Comparison of ENCODE assay signal across 14 cellular contexts in the genomic region with DNA sequence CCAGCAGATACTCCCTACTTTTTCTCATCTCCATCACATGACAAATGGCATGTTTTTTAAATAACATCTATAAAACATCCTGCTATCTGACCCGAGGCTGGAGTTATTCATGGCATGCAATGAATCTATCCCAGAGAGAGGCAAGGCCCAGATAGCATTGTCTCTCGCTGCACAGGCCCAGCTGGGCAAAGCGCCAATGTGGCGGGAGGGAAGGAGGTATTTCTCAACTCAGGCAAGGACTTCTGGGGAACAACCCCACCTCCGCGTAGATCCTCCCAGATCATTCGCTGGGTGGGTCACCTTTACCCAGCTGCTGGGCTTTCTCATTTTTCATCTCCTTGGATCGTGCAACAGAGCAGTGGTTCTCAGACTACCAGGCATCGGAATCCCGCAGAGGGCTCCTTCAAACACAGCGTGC. TPM values are rescaled to one million over a fixed set of nuclear protein-coding genes. Genes with fewer than 3 reads are reported as not detected.
DNase-seq lines count a peak whose midpoint lies in the region; ATAC-seq, FAIRE-seq and TF ChIP-seq lines count a peak whose summit lies in the region.
"Had no signal": no experiment of that assay in that cellular context is flagged by ENCODE, and none has a peak within 500 bp of the region (broad histone marks: within the 10 kb centered on the region; RNA-seq: fewer than 3 reads in every experiment).

No MANE protein-coding gene starts in this region.

- no peaks in the 10 kb centered on the region for H3K36me3 Mint-ChIP-seq in activated CD4-positive, alpha-beta memory T cell treated with anti-CD3 and anti-CD28 coated beads, Interleukin-2, amount 10 ng/mL, durations not matched to agents 7 days and 5 days (ENCODE audit: low read depth)

- no peak for TF ChIP-seq EP300 in gastroesophageal sphincter (IDR thresholded peaks at IDR 0.05)

- TF ChIP-seq CTCF in endothelial cell of umbilical vein (IDR thresholded peaks at IDR 0.05; ENCODE audit: extremely low read depth in 1 of 2, insufficient read depth in 1 of 2, low read depth in 1 of 2, low read length in 2 of 2), result no peak
- no peak for TF ChIP-seq CTCF in gastroesophageal sphincter (IDR thresholded peaks at IDR 0.05)

- no peak overlapping the region for H2AFZ ChIP-seq in endothelial cell of umbilical vein (ENCODE audit: low read depth, low read length)
- H2AFZ ChIP-seq: neural progenitor cell had no signal

- no peaks in the 10 kb centered on the region for H4K20me1 ChIP-seq in endothelial cell of umbilical vein (replicated peaks; ENCODE audit: control insufficient read depth, extremely low read depth, insufficient read depth, low read length)

- TF ChIP-seq POLR2A in endothelial cell of umbilical vein (IDR thresholded peaks at IDR 0.05; ENCODE audit: low read depth, low read length), result no peak
- TF ChIP-seq POLR2A in gastroesophageal sphincter (IDR thresholded peaks at IDR 0.05), result no peak

- FAIRE-seq in endothelial cell of umbilical vein (lab: Jason Lieb, UNC), result peak; percentile 79
- FAIRE-seq: bronchial epithelial cell, GM12878 had no signal

- dilution Hi-C loops in endothelial cell of umbilical vein (cut with MboI; ENCODE audit: extremely low pct_ligation_motif_present, low sequenced_read_pairs), result no loop called here

- H3K27ac Mint-ChIP-seq in activated CD4-positive, alpha-beta memory T cell treated with anti-CD3 and anti-CD28 coated beads, Interleukin-2, amount 10 ng/mL, durations not matched to agents 7 days and 5 days, result no peak overlapping the region

- H3K4me3 Mint-ChIP-seq in activated CD4-positive, alpha-beta memory T cell treated with anti-CD3 and anti-CD28 coated beads, Interleukin-2, amount 10 ng/mL, durations not matched to agents 7 days and 5 days, result no peak overlapping the region
- H3K4me3 Mint-ChIP-seq: neural progenitor cell had no signal

- WGBS in gastroesophageal sphincter (ENCODE audit: low coverage in 1 of 2), 2 donors, result 20% methylated on average over 1 of the region's 11 CpGs; no CpG with 5 or more reads in 1 of the 2 donors

- H3K4me3 ChIP-seq in MG63 (no peak overlapping the region), endothelial cell of umbilical vein (replicated peaks in 1 of 3; ENCODE audit: insufficient read depth in 1 of 3, low read depth in 1 of 3, low read length in 3 of 3) (no peak overlapping the region), gastroesophageal sphincter (no peak overlapping the region)
- H3K4me3 ChIP-seq: GM12878, neural progenitor cell, SJCRH30 had no signal

- H3K9ac ChIP-seq in endothelial cell of umbilical vein (replicated peaks; ENCODE audit: extremely low read depth, insufficient read depth, low read length), result no peak overlapping the region
- H3K9ac ChIP-seq: neural progenitor cell had no signal

- intact Hi-C loops in endothelial cell of umbilical vein (cut with micrococcal nuclease), result no loop called here

- peak; percentile 36 for DNase-seq in AG08396 (ENCODE audit: low spot score)
- peak; percentile 39 for DNase-seq in MG63
- DNase-seq in endothelial cell of umbilical vein (ENCODE audit: low read depth, low spot score), result peak; percentile 67
- peak; percentile 87 to 90 for DNase-seq in lung microvascular endothelial cell (ENCODE audit: low read depth in 2 of 2)
- DNase-seq in activated CD4-positive, alpha-beta memory T cell treated with anti-CD3 and anti-CD28 coated beads, Interleukin-2, amount 10 ng/mL, durations not matched to agents 7 days and 5 days, result no peak
- no peak for DNase-seq in NCI-H526 (lab: John Stamatoyannopoulos, UW)
- DNase-seq: NCI-H146, SJCRH30 had no signal

- no peaks in the 10 kb centered on the region for H3K36me3 ChIP-seq in MG63
- H3K36me3 ChIP-seq in endothelial cell of umbilical vein (ENCODE audit: control insufficient read depth in 2 of 2, extremely low read depth in 1 of 2, insufficient read depth in 2 of 2, low read length in 2 of 2), result peaks cover 26 to 37% of the 10 kb centered on the region in 2 experiments
- H3K36me3 ChIP-seq in gastroesophageal sphincter, result no peaks in the 10 kb centered on the region
- H3K36me3 ChIP-seq: neural progenitor cell, SJCRH30 had no signal

- CTCF ChIA-PET in endothelial cell of umbilical vein (lab: Charles Lee), result interaction anchor here (1.4 kb wide), 1 partner anchor 20 kb away, joined by 3 read pairs; no protein-coding TSS in a partner anchor
- CTCF ChIA-PET in activated CD4-positive, alpha-beta memory T cell treated with anti-CD3 and anti-CD28 coated beads, Interleukin-2, amount 10 ng/mL, durations not matched to agents 7 days and 5 days (lab: Charles Lee), result no interaction called here

- no peak overlapping the region for H3K4me2 ChIP-seq in endothelial cell of umbilical vein (ENCODE audit: insufficient read depth, low read length)
- H3K4me2 ChIP-seq: neural progenitor cell had no signal

- H3K27me3 Mint-ChIP-seq in activated CD4-positive, alpha-beta memory T cell treated with anti-CD3 and anti-CD28 coated beads, Interleukin-2, amount 10 ng/mL, durations not matched to agents 7 days and 5 days, result no peaks in the 10 kb centered on the region

- H3K9me1 ChIP-seq in endothelial cell of umbilical vein (replicated peaks; ENCODE audit: control insufficient read depth, extremely low read depth, insufficient read depth, low read length), result no peaks in the 10 kb centered on the region

- ATAC-seq in GM18873 (IDR thresholded peaks at IDR 0.05; ENCODE audit: low FRiP score, unreplicated experiment), result no peak
- ATAC-seq in gastroesophageal sphincter, result no peak
- ATAC-seq: GM12878 had no signal

- POLR2A ChIA-PET in endothelial cell of umbilical vein (lab: Charles Lee), result no interaction called here
- POLR2A ChIA-PET in activated CD4-positive, alpha-beta memory T cell treated with anti-CD3 and anti-CD28 coated beads, Interleukin-2, amount 10 ng/mL, durations not matched to agents 7 days and 5 days (lab: Charles Lee), result no interaction called here

- H3K27ac ChIP-seq in endothelial cell of umbilical vein (ENCODE audit: insufficient read depth, low read depth, low read length) (no peak overlapping the region), gastroesophageal sphincter (no peak overlapping the region)
- H3K27ac ChIP-seq: neural progenitor cell, SJCRH30 had no signal

- H3K4me1 ChIP-seq in endothelial cell of umbilical vein (ENCODE audit: control insufficient read depth, extremely low read depth, insufficient read depth, low read length) (peaks cover 62% of the 10 kb centered on the region), gastroesophageal sphincter (peaks cover 0 to 21% (median 2%) of the 10 kb centered on the region in 3 donors)
- H3K4me1 ChIP-seq: SJCRH30 had no signal

- H3K4me1 Mint-ChIP-seq in activated CD4-positive, alpha-beta memory T cell treated with anti-CD3 and anti-CD28 coated beads, Interleukin-2, amount 10 ng/mL, durations not matched to agents 7 days and 5 days, result no peaks in the 10 kb centered on the region

- H3K27me3 ChIP-seq in MG63 (no peaks in the 10 kb centered on the region), endothelial cell of umbilical vein (ENCODE audit: control insufficient read depth in 2 of 2, insufficient read depth in 2 of 2, low read length in 2 of 2) (no peaks in the 10 kb centered on the region), gastroesophageal sphincter (peaks cover 14% of the 10 kb centered on the region)
- H3K27me3 ChIP-seq: SJCRH30 had no signal

- H3K9me3 ChIP-seq in MG63 (no peaks in the 10 kb centered on the region), endothelial cell of umbilical vein (replicated peaks; ENCODE audit: control insufficient read depth, insufficient read depth, low read length) (no peaks in the 10 kb centered on the region), gastroesophageal sphincter (no peaks in the 10 kb centered on the region)
- H3K9me3 ChIP-seq: SJCRH30 had no signal

- H3K9me3 Mint-ChIP-seq in activated CD4-positive, alpha-beta memory T cell treated with anti-CD3 and anti-CD28 coated beads, Interleukin-2, amount 10 ng/mL, durations not matched to agents 7 days and 5 days, result no peaks in the 10 kb centered on the region

- peaks cover 87% of the 10 kb centered on the region for H3K79me2 ChIP-seq in endothelial cell of umbilical vein (ENCODE audit: control insufficient read depth, insufficient read depth, low read length)

- no TSS peak for BruUV-seq in endothelial cell of umbilical vein (replicated peaks; lab: Mats Ljungman, UMichigan)

TF ChIP-seq in endothelial cell of umbilical vein, 7 proteins besides CTCF, POLR2A, EP300 and RAD21:
- TF ChIP-seq JUN (IDR thresholded peaks at IDR 0.05; ENCODE audit: borderline replicate concordance, insufficient read depth, insufficient read length, low read depth) (no peak), POLR2AphosphoS5 (IDR thresholded peaks at IDR 0.05; ENCODE audit: insufficient read depth, low read depth, low read length) (no peak), GATA2 (IDR thresholded peaks at IDR 0.05; ENCODE audit: insufficient read depth, insufficient read length, low read depth, low read length) (no peak), MAX (IDR thresholded peaks at IDR 0.05; ENCODE audit: insufficient read depth, insufficient read length) (no peak), FOS (IDR thresholded peaks at IDR 0.05; ENCODE audit: borderline replicate concordance, insufficient read depth, low read length) (no peak), EZH2 (IDR thresholded peaks at IDR 0.05; ENCODE audit: borderline replicate concordance, low read depth, low read length, severe bottlenecking) (no peak), MYC (IDR thresholded peaks at IDR 0.05; ENCODE audit: low read depth, low read length) (no peak)

RNA-seq across cellular contexts. Expression of gene ERG, which starts 59.8 kb away (rescaled TPM):
- 4.4 and 7.6 TPM in 2 replicates for total RNA-seq in MG63 (2014; rRNA removed; shearing (Covaris generic); ENCODE audit: low replicate concordance)
- 210 and 223 TPM in 2 replicates for total RNA-seq in endothelial cell of umbilical vein
- polyA plus RNA-seq in endothelial cell of umbilical vein, result 173 and 202 TPM in 2 replicates
- 102 and 124 TPM in 2 replicates for polyA plus RNA-seq in endothelial cell of umbilical vein (2011; cell fraction: cytosol; rRNA removed)
- 226 and 271 TPM in 2 replicates for polyA plus RNA-seq in endothelial cell of umbilical vein (2011; cell fraction: nucleus; rRNA removed)
- polyA plus RNA-seq in endothelial cell of umbilical vein (2012), result 146 and 167 TPM in 2 replicates
- 250 and 253 TPM in 2 replicates for polyA minus RNA-seq in endothelial cell of umbilical vein
- polyA minus RNA-seq in endothelial cell of umbilical vein (2011; cell fraction: cytosol; rRNA and poly(A)+ RNA removed), result not detected
- polyA minus RNA-seq in endothelial cell of umbilical vein (2011; cell fraction: nucleus; rRNA and poly(A)+ RNA removed), result 356 and 482 TPM in 2 replicates
- 39.7 and 50.8 TPM in 2 replicates for total RNA-seq in lung microvascular endothelial cell
- total RNA-seq in activated CD4-positive, alpha-beta memory T cell treated with anti-CD3 and anti-CD28 coated beads, Interleukin-2, amount 10 ng/mL, durations not matched to agents 7 days and 5 days, result not detected
- 10 to 100 TPM in 3 of 4 donors, 1 to 10 TPM in 1; 3.3 to 12.4 (median 10.9) TPM for total RNA-seq in gastroesophageal sphincter
- total RNA-seq: activated CD8-positive, alpha-beta memory T cell treated with anti-CD3 and anti-CD28 coated beads for 36 hours; GM12878; SJCRH30 had no signal
- polyA plus RNA-seq: GM12878 had no signal

Comparison
In these comparisons a context has a peak if more than half of its experiments do, and no peak if none do; other contexts are left out.
1. DNase-seq: peak in AG08396 (single experiment), MG63 (single experiment), endothelial cell of umbilical vein (single experiment) and lung microvascular endothelial cell (2 of 2); none in activated CD4-positive, alpha-beta memory T cell treated with anti-CD3 and anti-CD28 coated beads, Interleukin-2, amount 10 ng/mL, durations not matched to agents 7 days and 5 days (single experiment) and NCI-H526 (0 of 2).